Comparison of ENCODE assay signal across 2 cellular contexts in the genomic region with DNA sequence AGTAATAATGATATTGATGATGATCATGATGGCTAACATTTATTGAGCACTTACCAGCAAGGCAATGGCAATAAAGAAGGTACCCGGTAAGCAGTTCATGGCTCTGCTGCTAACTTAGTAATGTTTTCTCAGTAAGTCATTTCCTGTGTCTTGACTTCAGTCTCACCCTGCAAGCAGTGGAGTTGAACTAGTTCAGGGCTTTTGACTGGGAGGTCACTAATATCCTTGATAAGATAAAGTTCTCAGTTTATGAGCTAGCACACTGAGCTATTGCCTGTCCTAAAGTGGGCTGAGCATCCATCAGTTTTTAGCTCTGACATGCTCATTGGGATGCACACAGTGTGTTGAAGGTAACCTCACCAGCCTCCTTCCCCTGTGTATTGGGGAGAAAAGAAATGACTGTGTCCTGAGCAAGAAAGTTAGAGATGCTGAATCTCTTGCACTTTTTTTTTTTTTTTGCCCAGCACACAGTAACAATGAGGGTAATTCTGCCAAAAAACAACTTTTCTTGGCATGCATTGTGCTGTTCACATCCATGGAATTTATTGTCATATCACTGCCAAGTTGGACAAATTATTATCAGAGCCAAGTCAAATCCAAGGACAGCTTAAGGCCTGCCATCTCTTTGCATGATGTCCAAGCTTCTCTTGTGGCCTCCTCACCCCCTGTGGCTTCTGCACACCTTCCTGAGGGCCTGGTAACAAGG.
A peak's percentile ranks its signal among the peaks of the same experiment; 100 is the strongest.
TF ChIP-seq lines count a peak whose summit lies in the region.

No MANE protein-coding gene starts in this region.

TF ChIP-seq in liver, 16 proteins besides CTCF, POLR2A, EP300 and RAD21:
- TF ChIP-seq EGR1 (IDR thresholded peaks at IDR 0.05; ENCODE audit: low read depth in 2 of 2) (no peak), NR2F2 (IDR thresholded peaks at IDR 0.05) (peak; percentile 37)

TF ChIP-seq in HepG2, 621 proteins besides CTCF, POLR2A, EP300 and RAD21:
- no peak for TF ChIP-seq ZNF34 (CRISPR knock-in tag; IDR thresholded peaks at IDR 0.05; ENCODE audit: borderline replicate concordance)
- no peak for TF ChIP-seq ETV5 (CRISPR knock-in tag; IDR thresholded peaks at IDR 0.05; ENCODE audit: borderline replicate concordance)
